ENCODE assay signal across 23 cellular contexts in genomic region chr18:48776161-48776555, GRCh38.
"Had no signal": no experiment of that assay in that cellular context is flagged by ENCODE, and none has a peak within 500 bp of the region (broad histone marks: within the 10 kb centered on the region; RNA-seq: fewer than 3 reads in every experiment).

No MANE protein-coding gene starts in this region.

- H3K27ac ChIP-seq: SK-N-MC, VCaP had no signal

- DNase-seq: activated CD4-positive, alpha-beta T cell treated with anti-CD3 and anti-CD28 coated beads for 4 hours; activated CD4-positive, alpha-beta T cell treated with anti-CD3 and anti-CD28 coated beads, Interleukin-2, amount 50 U/mL, for 4 hours; activated CD8-positive, alpha-beta memory T cell treated with anti-CD3 and anti-CD28 coated beads, Interleukin-2, amount 50 U/mL, for 48 hours; activated CD8-positive, alpha-beta T cell treated with anti-CD3 and anti-CD28 coated beads, Interleukin-2, amount 10 ng/mL, durations not matched to agents 7 days and 5 days; activated naive CD4-positive, alpha-beta T cell treated with anti-CD3 and anti-CD28 coated beads, Interleukin-2, amount 50 U/mL, for 16 hours; activated naive CD8-positive, alpha-beta T cell treated with anti-CD3 and anti-CD28 coated beads, Interleukin-2, amount 10 ng/mL, durations not matched to agents 7 days and 5 days; activated T-cell treated with anti-CD3 and anti-CD28 coated beads, Interleukin-2, amount 50 U/mL, for 1 hour; adrenal gland; MG63; NCI-H1092 treated with DMSO at 0.1 percent for 48 hours; NCI-H1417 treated with DMSO at 0.1 percent for 48 hours; NCI-H2029 treated with DMSO at 0.1 percent for 48 hours; NCI-H345; NCI-H510A; NCI-H526 treated with DMSO at 0.1 percent for 48 hours; NCI-H82; NK-92 treated with Interleukin-12 subunit alpha and Interleukin-12 subunit beta, amount 100 ng/mL, for 24 hours; T-cell; T-helper 2 cell; T1000 had no signal

- H3K27me3 Mint-ChIP-seq: IgD-negative memory B cell had no signal

- H3K4me3 ChIP-seq: adrenal gland, MG63, SK-N-MC had no signal

- H3K36me3 Mint-ChIP-seq: activated naive CD8-positive, alpha-beta T cell treated with anti-CD3 and anti-CD28 coated beads, Interleukin-2, amount 10 ng/mL, durations not matched to agents 7 days and 5 days; T-cell had no signal

- H3K9me3 Mint-ChIP-seq: IgD-negative memory B cell, T-cell had no signal

- H3K9me3 ChIP-seq: adrenal gland, MG63 had no signal

- ATAC-seq: activated CD8-positive, alpha-beta T cell treated with anti-CD3 and anti-CD28 coated beads, Interleukin-2, amount 10 ng/mL, durations not matched to agents 7 days and 5 days had no signal

- H3K4me3 Mint-ChIP-seq: activated CD8-positive, alpha-beta T cell treated with anti-CD3 and anti-CD28 coated beads, Interleukin-2, amount 10 ng/mL, durations not matched to agents 7 days and 5 days; activated naive CD8-positive, alpha-beta T cell treated with anti-CD3 and anti-CD28 coated beads, Interleukin-2, amount 10 ng/mL, durations not matched to agents 7 days and 5 days; IgD-negative memory B cell; T-cell had no signal

- H3K27me3 ChIP-seq: adrenal gland, MG63 had no signal

- H3K27ac Mint-ChIP-seq: activated CD8-positive, alpha-beta T cell treated with anti-CD3 and anti-CD28 coated beads, Interleukin-2, amount 10 ng/mL, durations not matched to agents 7 days and 5 days; activated naive CD8-positive, alpha-beta T cell treated with anti-CD3 and anti-CD28 coated beads, Interleukin-2, amount 10 ng/mL, durations not matched to agents 7 days and 5 days; IgD-negative memory B cell; T-cell had no signal
